Comparison of ENCODE assay signal across 8 cellular contexts in the genomic region with DNA sequence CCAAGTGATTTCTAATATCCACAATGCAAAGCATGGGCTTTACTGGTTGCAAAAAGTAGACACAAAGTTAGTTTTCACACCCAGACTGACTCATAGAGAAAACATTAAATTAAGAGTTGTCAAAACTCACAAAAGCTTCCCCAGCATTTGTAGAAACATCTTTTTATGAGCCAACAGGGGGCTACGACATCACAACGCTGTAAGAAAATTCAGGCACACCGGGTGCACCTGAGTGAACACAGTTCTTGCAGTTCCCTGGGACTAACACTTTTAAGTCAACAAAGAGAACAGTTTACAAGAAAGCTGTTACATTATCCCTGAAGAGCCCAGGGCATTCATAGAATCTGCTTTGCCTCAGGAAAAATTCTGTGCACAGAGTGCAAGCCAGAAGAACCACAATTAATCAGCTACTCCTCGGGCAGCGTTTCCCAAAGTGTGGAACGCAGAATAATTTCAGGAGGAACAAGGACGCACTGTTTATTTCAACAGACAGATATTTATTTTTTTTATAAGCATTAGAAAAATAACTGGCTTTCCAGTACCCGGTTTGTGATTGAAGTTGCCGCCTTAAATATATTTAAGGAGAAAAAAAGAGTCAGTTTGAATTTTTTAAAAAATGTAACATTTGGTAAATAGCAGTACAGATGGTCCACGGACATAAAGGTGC. TPM values are rescaled to one million over a fixed set of nuclear protein-coding genes. Genes with fewer than 3 reads are reported as not detected.
A peak's percentile ranks its signal among the peaks of the same experiment; 100 is the strongest.
DNase-seq lines count a peak whose midpoint lies in the region; ATAC-seq lines count a peak whose summit lies in the region.

No MANE protein-coding gene starts in this region.

- no peaks in the 10 kb centered on the region for H3K27me3 ChIP-seq in muscle layer of duodenum (ENCODE audit: low read depth, low read length)

- H3K9me3 Mint-ChIP-seq in dendritic cell treated with granulocyte-macrophage colony-stimulating factor and Interleukin-4, amounts not matched to agents 40 ng/mL and 50 ng/mL, for 4 days = no peaks in the 10 kb centered on the region

- intact Hi-C loops in dendritic cell treated with granulocyte-macrophage colony-stimulating factor and Interleukin-4, amounts not matched to agents 40 ng/mL and 50 ng/mL, for 4 days (cut with micrococcal nuclease) = loop anchor here (2.0 to 5.0 kb wide), 2 partner anchors 66 to 116 kb away; a partner anchor contains a TSS

- peak overlapping the region; percentile 90 for H3K4me3 Mint-ChIP-seq in dendritic cell treated with granulocyte-macrophage colony-stimulating factor and Interleukin-4, amounts not matched to agents 40 ng/mL and 50 ng/mL, for 4 days

- peak in 2 of 3 experiments; percentile 24 to 62 for DNase-seq in NCI-H1417 (lab: John Stamatoyannopoulos, UW)
- no peak for DNase-seq in NCI-H1417 treated with DMSO at 0.1 percent for 48 hours (lab: John Stamatoyannopoulos, UW)
- DNase-seq in NCI-H69 (lab: John Stamatoyannopoulos, UW) = peak; percentile 23
- DNase-seq in SK-N-DZ (ENCODE audit: low spot score) = no peak
- no peak for DNase-seq in SHP77 (lab: John Stamatoyannopoulos, UW)

- H3K4me3 ChIP-seq in muscle layer of duodenum (ENCODE audit: low read depth in 1 of 2, low read length in 2 of 2) = peak overlapping the region; percentile 80 to 86

- peaks cover under 1% of the 10 kb centered on the region for H3K27me3 Mint-ChIP-seq in dendritic cell treated with granulocyte-macrophage colony-stimulating factor and Interleukin-4, amounts not matched to agents 40 ng/mL and 50 ng/mL, for 4 days

- ATAC-seq in GM21447 (IDR thresholded peaks at IDR 0.05; ENCODE audit: unreplicated experiment) = no peak

- H3K27ac Mint-ChIP-seq in dendritic cell treated with granulocyte-macrophage colony-stimulating factor and Interleukin-4, amounts not matched to agents 40 ng/mL and 50 ng/mL, for 4 days = peak overlapping the region; percentile 96

- H3K4me1 ChIP-seq in muscle layer of duodenum (ENCODE audit: control insufficient read depth in 1 of 2, insufficient read depth in 2 of 2, low read length in 2 of 2) = peaks cover 26 to 42% of the 10 kb centered on the region in 2 donors

- no peaks in the 10 kb centered on the region for H3K36me3 ChIP-seq in muscle layer of duodenum (ENCODE audit: control insufficient read depth in 1 of 2, insufficient read depth in 2 of 2, low read length in 2 of 2)

- peaks cover 30% of the 10 kb centered on the region for H3K36me3 Mint-ChIP-seq in dendritic cell treated with granulocyte-macrophage colony-stimulating factor and Interleukin-4, amounts not matched to agents 40 ng/mL and 50 ng/mL, for 4 days (ENCODE audit: low read depth)

- H3K9me3 ChIP-seq in muscle layer of duodenum (ENCODE audit: control insufficient read depth in 1 of 2, low read length in 2 of 2) = no peaks in the 10 kb centered on the region

- H3K27ac ChIP-seq in muscle layer of duodenum (ENCODE audit: low read length) = peak overlapping the region; percentile 76

- peaks cover 45% of the 10 kb centered on the region for H3K4me1 Mint-ChIP-seq in dendritic cell treated with granulocyte-macrophage colony-stimulating factor and Interleukin-4, amounts not matched to agents 40 ng/mL and 50 ng/mL, for 4 days (ENCODE audit: low read depth)

RNA-seq across cellular contexts. Expression of a gene that starts 1.2 kb away (rescaled TPM):
- 28.4 and 30.3 TPM in 2 replicates for polyA plus RNA-seq in SK-N-DZ (2014; cell fraction: cytosol; rRNA removed)
- 25.6 and 28.6 TPM in 2 replicates for polyA plus RNA-seq in SK-N-DZ (2014; cell fraction: nucleus; rRNA removed)

RNA-seq across cellular contexts. Expression of a gene that starts 29.6 kb away (rescaled TPM):
- polyA plus RNA-seq in SK-N-DZ (2014; cell fraction: cytosol; rRNA removed) = 0.77 and 1.1 TPM in 2 replicates
- 0.32 and 2.1 TPM in 2 replicates for polyA plus RNA-seq in SK-N-DZ (2014; cell fraction: nucleus; rRNA removed)

RNA-seq across cellular contexts. Expression of a gene that starts 59.5 kb away (rescaled TPM):
- 0.52 and 0.55 TPM in 2 replicates for polyA plus RNA-seq in SK-N-DZ (2014; cell fraction: cytosol; rRNA removed)
- 4.7 and 9.5 TPM in 2 replicates for polyA plus RNA-seq in SK-N-DZ (2014; cell fraction: nucleus; rRNA removed)

Comparison
In these comparisons a context has a peak if more than half of its experiments do, and no peak if none do; other contexts are left out.
1. DNase-seq: peak in NCI-H1417 (2 of 3) and NCI-H69 (single experiment); none in NCI-H1417 treated with DMSO at 0.1 percent for 48 hours (single experiment), SK-N-DZ (single experiment) and SHP77 (0 of 2).